In genomic region chr17:64773386-64773835, GRCh38 we compare ENCODE assay signal across 1 cellular context.
TF ChIP-seq lines count a peak whose summit lies in the region.

No MANE protein-coding gene starts in this region.

TF ChIP-seq in H1, 55 proteins besides CTCF, POLR2A, EP300 and RAD21 (continued from another document):
- TF ChIP-seq SP1 (IDR thresholded peaks at IDR 0.05; ENCODE audit: low read depth, low read length) (no peak), CHD7 (IDR thresholded peaks at IDR 0.05; ENCODE audit: insufficient replicate concordance, low read length) (no peak), BRCA1 (IDR thresholded peaks at IDR 0.05; ENCODE audit: low read depth, low read length) (no peak), TBP (IDR thresholded peaks at IDR 0.05; ENCODE audit: low read depth, low read length) (no peak), CBX8 (IDR thresholded peaks at IDR 0.05; ENCODE audit: borderline replicate concordance, low read depth, low read length) (no peak), RNF2 (IDR thresholded peaks at IDR 0.05; ENCODE audit: borderline replicate concordance, low read depth, low read length, missing control alignments, poor library complexity, severe bottlenecking) (no peak), CHD1 (IDR thresholded peaks at IDR 0.05; ENCODE audit: low read depth, low read length) (no peak), CEBPB (IDR thresholded peaks at IDR 0.05; ENCODE audit: low read depth, low read length) (no peak)
